ENCODE assay signal across 8 cellular contexts in the genomic region with DNA sequence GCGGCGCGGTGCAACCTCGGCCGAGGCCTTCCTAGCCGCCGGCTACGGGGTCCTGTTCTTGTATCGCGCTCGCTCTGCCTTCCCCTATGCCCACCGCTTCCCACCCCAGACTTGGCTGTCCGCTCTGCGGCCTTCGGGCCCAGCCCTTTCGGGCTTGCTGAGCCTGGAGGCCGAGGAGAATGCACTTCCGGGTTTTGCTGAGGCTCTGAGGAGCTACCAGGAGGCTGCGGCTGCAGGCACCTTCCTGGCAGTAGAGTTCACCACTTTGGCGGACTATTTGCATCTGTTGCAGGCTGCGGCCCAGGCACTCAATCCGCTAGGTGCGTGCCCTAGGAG. TPM values are rescaled to one million over a fixed set of nuclear protein-coding genes. Genes with fewer than 3 reads are reported as not detected.
DNase-seq lines count a peak whose midpoint lies in the region; ATAC-seq and TF ChIP-seq lines count a peak whose summit lies in the region.

No MANE protein-coding gene starts in this region.

- H3K36me3 ChIP-seq in ES-I3 (ENCODE audit: insufficient read depth, low read length) = peaks cover 6% of the 10 kb centered on the region; the same call in 1 of the 2 replicates
- no peaks in the 10 kb centered on the region for H3K36me3 ChIP-seq in iPS-15b (ENCODE audit: control insufficient read depth, insufficient read depth, low read length)

- no peaks in the 10 kb centered on the region for H3K9me3 ChIP-seq in ES-I3 (ENCODE audit: control insufficient read depth, insufficient read depth, low read length)
- H3K9me3 ChIP-seq in iPS-15b (ENCODE audit: control insufficient read depth, insufficient read depth, low read length) = no peaks in the 10 kb centered on the region

- H3K9me3 Mint-ChIP-seq in IgD-negative memory B cell = no peaks in the 10 kb centered on the region

- peak overlapping the region; percentile 90 to 99 (median 97) for H3K27ac ChIP-seq in skin epidermis

- H3K4me1 ChIP-seq in ES-I3 (ENCODE audit: insufficient read depth, low read length) (no peaks in the 10 kb centered on the region), iPS-15b (ENCODE audit: control insufficient read depth, insufficient read depth, low read length) (peaks cover 4% of the 10 kb centered on the region)

- no peaks in the 10 kb centered on the region for H3K27me3 ChIP-seq in iPS-15b (ENCODE audit: control insufficient read depth, insufficient read depth, low read length)

- peaks cover 6% of the 10 kb centered on the region for H3K36me3 Mint-ChIP-seq in IgD-negative memory B cell

- no peaks in the 10 kb centered on the region for H3K27me3 Mint-ChIP-seq in IgD-negative memory B cell

- no peak for TF ChIP-seq CTCF in astrocyte of the spinal cord (IDR thresholded peaks at IDR 0.05; ENCODE audit: low read depth, low read length)

- H3K4me3 ChIP-seq in astrocyte of the spinal cord (ENCODE audit: low read depth, low read length) = peak overlapping the region; percentile 65
- H3K4me3 ChIP-seq in iPS-15b (ENCODE audit: low read depth, low read length) = peak overlapping the region; percentile 95
- peak overlapping the region; percentile 69 to 99 (median 91) for H3K4me3 ChIP-seq in skin epidermis

- H3K9ac ChIP-seq in ES-I3 (ENCODE audit: low read depth, low read length) = peak overlapping the region; percentile 60
- peak overlapping the region; percentile 89 for H3K9ac ChIP-seq in iPS-15b (ENCODE audit: low read depth, low read length)

- H3K27ac Mint-ChIP-seq in IgD-negative memory B cell = peak overlapping the region; percentile 90 to 99 (median 95)

- DNase-seq in SKM-1 treated with dmso at 0.1 percent for 144 hours (lab: John Stamatoyannopoulos, UW; ENCODE audit: unreplicated experiment) (peak; percentile 16), astrocyte of the spinal cord (ENCODE audit: low read depth, low spot score) (no peak)
- no peak for DNase-seq in central memory CD4-positive, alpha-beta T cell

- H3K4me3 Mint-ChIP-seq in IgD-negative memory B cell = peak overlapping the region; percentile 88 to 96 (median 94)

- peaks cover 7 to 30% (median 10%) of the 10 kb centered on the region in 3 donors for H3K4me1 Mint-ChIP-seq in IgD-negative memory B cell

- peak; percentile 58 for ATAC-seq in GM21529 (IDR thresholded peaks at IDR 0.05; ENCODE audit: unreplicated experiment)

- in situ Hi-C loops in astrocyte of the spinal cord (cut with HindIII; ENCODE audit: low sequenced_read_pairs) = no loop called here

RNA-seq across cellular contexts. Expression of a gene that starts 0.4 kb away (rescaled TPM):
- 141 TPM for polyA plus RNA-seq in IgD-negative memory B cell

RNA-seq across cellular contexts. Expression of a gene that starts 0.9 kb away (rescaled TPM):
- 0.39 TPM for polyA plus RNA-seq in IgD-negative memory B cell

RNA-seq across cellular contexts. Expression of a gene that starts 6.4 kb away (rescaled TPM):
- polyA plus RNA-seq in IgD-negative memory B cell = 1.5 TPM
